22 cellular contexts compared by ENCODE assay signal in genomic region chr2:78757652-78758051, GRCh38.
"Had no signal": no experiment of that assay in that cellular context is flagged by ENCODE, and none has a peak within 500 bp of the region (broad histone marks: within the 10 kb centered on the region; RNA-seq: fewer than 3 reads in every experiment).

No MANE protein-coding gene starts in this region.

- H3K27me3 Mint-ChIP-seq: stimulated activated naive CD8-positive, alpha-beta T cell treated with anti-CD3 and anti-CD28 coated beads, Interleukin-15, amount 100 ng/mL, for 72 hours had no signal

- H3K4me3 Mint-ChIP-seq: natural killer cell; stimulated activated naive CD8-positive, alpha-beta T cell treated with anti-CD3 and anti-CD28 coated beads, Interleukin-15, amount 100 ng/mL, for 72 hours had no signal

- ATAC-seq: left ventricle myocardium superior; lower lobe of right lung; natural killer cell; right lobe of liver; stimulated activated naive CD8-positive, alpha-beta T cell treated with anti-CD3 and anti-CD28 coated beads, Interleukin-15, amount 100 ng/mL, for 72 hours had no signal

- H3K4me1 Mint-ChIP-seq: natural killer cell; stimulated activated naive CD8-positive, alpha-beta T cell treated with anti-CD3 and anti-CD28 coated beads, Interleukin-15, amount 100 ng/mL, for 72 hours had no signal

- H3K36me3 ChIP-seq: esophagus squamous epithelium, lower lobe of right lung, prostate gland, right lobe of liver, suprapubic skin, vagina had no signal

- H3K4me3 ChIP-seq: coronary artery, esophagus squamous epithelium, lower lobe of right lung, prostate gland, right lobe of liver, smooth muscle cell, suprapubic skin, vagina had no signal

- H3K4me1 ChIP-seq: esophagus squamous epithelium, lower lobe of right lung, prostate gland, right lobe of liver, suprapubic skin, vagina had no signal

- DNase-seq: dermis blood vessel endothelial cell; effector memory CD4-positive, alpha-beta T cell; esophagus squamous epithelium; head of caudate nucleus; left ventricle myocardium superior; lower lobe of right lung; natural killer cell; nucleus accumbens; retina; right lobe of liver; stimulated activated CD4-positive, alpha-beta T cell treated with anti-CD3 and anti-CD28 coated beads, Interleukin-12 subunit alpha, Interleukin-12 subunit beta, amount 100 ng/mL, for 4 hours; stimulated activated CD4-positive, alpha-beta T cell treated with anti-CD3 and anti-CD28 coated beads, Interleukin-1b, Interleukin-23, amount 100 ng/mL, for 48 hours; stimulated activated CD4-positive, alpha-beta T cell treated with anti-CD3 and anti-CD28 coated beads, Interleukin-4, amount 100 ng/mL, for 1 hour; stimulated activated CD8-positive, alpha-beta memory T cell treated with anti-CD3 and anti-CD28 coated beads, Interleukin-4, amount 100 ng/mL, for 48 hours; stimulated activated naive CD4-positive, alpha-beta T cell; stimulated activated naive CD8-positive, alpha-beta T cell treated with anti-CD3 and anti-CD28 coated beads, Interleukin-15, amount 100 ng/mL, for 72 hours; trophoblast cell had no signal

- H3K9me3 ChIP-seq: prostate gland, right lobe of liver, vagina had no signal

- H3K27ac ChIP-seq: coronary artery, esophagus squamous epithelium, lower lobe of right lung, prostate gland, right lobe of liver, suprapubic skin, vagina had no signal

- H3K27me3 ChIP-seq: esophagus squamous epithelium, right lobe of liver, suprapubic skin, vagina had no signal

- H3K27ac Mint-ChIP-seq: natural killer cell; stimulated activated naive CD8-positive, alpha-beta T cell treated with anti-CD3 and anti-CD28 coated beads, Interleukin-15, amount 100 ng/mL, for 72 hours had no signal
